ENCODE assay signal across 19 cellular contexts in the genomic region with DNA sequence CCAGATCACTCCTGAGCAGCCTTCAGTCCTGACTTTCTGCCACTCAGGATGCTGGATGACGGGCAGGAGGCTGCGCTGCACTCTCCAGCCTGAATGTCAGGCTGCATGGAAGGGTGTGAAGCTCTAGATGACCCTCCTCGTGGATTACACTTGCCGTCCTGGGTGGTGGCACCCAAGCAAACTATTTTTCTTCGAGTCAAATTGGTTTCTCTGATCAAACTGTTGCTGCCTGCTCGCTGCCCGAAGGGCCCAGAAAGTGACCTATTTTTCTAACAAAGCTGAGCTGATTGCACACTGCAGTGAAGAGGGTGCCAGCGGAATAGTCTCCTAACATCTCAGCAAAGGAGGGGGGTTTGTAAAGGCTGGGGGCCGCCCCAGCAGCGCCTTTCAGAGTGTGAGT.
DNase-seq lines count a peak whose midpoint lies in the region; ATAC-seq and TF ChIP-seq lines count a peak whose summit lies in the region.
"Had no signal": no experiment of that assay in that cellular context is flagged by ENCODE, and none has a peak within 500 bp of the region (broad histone marks: within the 10 kb centered on the region; RNA-seq: fewer than 3 reads in every experiment).

No MANE protein-coding gene starts in this region.

- ATAC-seq in left cardiac atrium (no peak), sciatic nerve (no peak), upper lobe of right lung (no peak), GM21390 (IDR thresholded peaks at IDR 0.05; ENCODE audit: unreplicated experiment) (no peak)
- ATAC-seq: A549; CD8-positive, alpha-beta T cell had no signal

- H3K9me3 ChIP-seq in upper lobe of right lung = no peaks in the 10 kb centered on the region
- H3K9me3 ChIP-seq: A549, BE2C had no signal

- intact Hi-C loops in cardiac septum (cut with DNase I) = no loop called here
- intact Hi-C loops in left cardiac atrium (cut with DNase I) = no loop called here
- intact Hi-C loops in sciatic nerve (cut with DNase I) = no loop called here
- intact Hi-C loops in upper lobe of right lung (cut with DNase I) = no loop called here

- H3K4me3 ChIP-seq in upper lobe of right lung = no peak overlapping the region
- H3K4me3 ChIP-seq: A549 had no signal

- H3K36me3 ChIP-seq in upper lobe of right lung = no peaks in the 10 kb centered on the region
- H3K36me3 ChIP-seq: BE2C had no signal

- no peak overlapping the region for H3K27ac ChIP-seq in upper lobe of right lung
- H3K27ac ChIP-seq: A549, C4-2B, HL-60 had no signal

- peaks cover 21% of the 10 kb centered on the region for H3K27me3 ChIP-seq in upper lobe of right lung
- H3K27me3 ChIP-seq: BE2C had no signal

- H3K4me1 ChIP-seq in upper lobe of right lung = no peaks in the 10 kb centered on the region
- H3K4me1 ChIP-seq: A549, BE2C had no signal

- DNase-seq in cardiac septum (ENCODE audit: low spot score) = peak; percentile 33
- no peak for DNase-seq in left cardiac atrium
- peak; percentile 49 for DNase-seq in mesenteric fat pad (ENCODE audit: low spot score)
- DNase-seq in sciatic nerve (ENCODE audit: low spot score) = peak; percentile 5
- DNase-seq in upper lobe of right lung = peak; percentile 29
- DNase-seq in activated CD4-positive, alpha-beta T cell treated with anti-CD3 and anti-CD28 coated beads, Interleukin-2, amount 50 U/mL, for 1 hour = no peak
- DNase-seq in NCI-H2081 treated with DMSO at 0.1 percent for 48 hours (lab: John Stamatoyannopoulos, UW) = no peak
- DNase-seq: BE2C; CD8-positive, alpha-beta T cell; COR-L47; DMS153; DMS79 treated with DMSO at 0.1 percent for 48 hours; EL; HCEC 1CT; HFFc6 had no signal

- no peak for TF ChIP-seq CTCF in upper lobe of right lung (IDR thresholded peaks at IDR 0.05)

Comparison
In these comparisons a context has a peak if more than half of its experiments do, and no peak if none do; other contexts are left out.
1. DNase-seq: peak in cardiac septum (single experiment), mesenteric fat pad (single experiment), sciatic nerve (single experiment) and upper lobe of right lung (single experiment); none in left cardiac atrium (single experiment), activated CD4-positive, alpha-beta T cell treated with anti-CD3 and anti-CD28 coated beads, Interleukin-2, amount 50 U/mL, for 1 hour (single experiment) and NCI-H2081 treated with DMSO at 0.1 percent for 48 hours (single experiment).